In genomic region chr19:7067716-7068115, GRCh38 we compare ENCODE assay signal across 1 cellular context.
TF ChIP-seq lines count a peak whose summit lies in the region.

No MANE protein-coding gene starts in this region.

TF ChIP-seq in IMR-90, 13 proteins besides CTCF, POLR2A, EP300 and RAD21:
- TF ChIP-seq NFE2L2 (IDR thresholded peaks at IDR 0.05; ENCODE audit: low read depth, low read length) (no peak), RFX5 (IDR thresholded peaks at IDR 0.05; ENCODE audit: low read depth, low read length) (no peak), RCOR1 (IDR thresholded peaks at IDR 0.05; ENCODE audit: insufficient replicate concordance, low read length) (no peak), FOS (IDR thresholded peaks at IDR 0.05; ENCODE audit: low read depth, low read length) (no peak), BHLHE40 (IDR thresholded peaks at IDR 0.05; ENCODE audit: low read depth, low read length) (no peak), SMC3 (IDR thresholded peaks at IDR 0.05; ENCODE audit: low read depth, low read length) (no peak), CEBPB (IDR thresholded peaks at IDR 0.05; ENCODE audit: low read depth, low read length) (no peak), MAZ (IDR thresholded peaks at IDR 0.05; ENCODE audit: borderline replicate concordance, low read depth, low read length) (no peak), MAFK (IDR thresholded peaks at IDR 0.05; ENCODE audit: low read depth, low read length) (no peak), USF2 (IDR thresholded peaks at IDR 0.05; ENCODE audit: low read depth, low read length) (no peak)
